ENCODE assay signal across 17 cellular contexts in genomic region chr10:124977648-124978375, GRCh38. TPM values are rescaled to one million over a fixed set of nuclear protein-coding genes. Genes with fewer than 3 reads are reported as not detected.
A peak's percentile ranks its signal among the peaks of the same experiment; 100 is the strongest.
DNase-seq lines count a peak whose midpoint lies in the region; ATAC-seq, FAIRE-seq and TF ChIP-seq lines count a peak whose summit lies in the region.
"Had no signal": no experiment of that assay in that cellular context is flagged by ENCODE, and none has a peak within 500 bp of the region (broad histone marks: within the 10 kb centered on the region; RNA-seq: fewer than 3 reads in every experiment).

No MANE protein-coding gene starts in this region.

- no peaks in the 10 kb centered on the region for H3K9me3 ChIP-seq in heart left ventricle
- H3K9me3 ChIP-seq in esophagus muscularis mucosa = no peaks in the 10 kb centered on the region
- H3K9me3 ChIP-seq: BLaER1, prostate gland, SJSA1 had no signal

- H3K36me3 Mint-ChIP-seq in osteocyte (ENCODE audit: unreplicated experiment) = peaks cover 30% of the 10 kb centered on the region

- H3K27me3 ChIP-seq in heart left ventricle (no peaks in the 10 kb centered on the region), esophagus muscularis mucosa (no peaks in the 10 kb centered on the region)
- H3K27me3 ChIP-seq: BLaER1, SJSA1 had no signal

- DNase-seq in GM12891 (ENCODE audit: insufficient read length, low spot score) = no peak
- no peak for DNase-seq in heart left ventricle
- no peak for DNase-seq in osteocyte (ENCODE audit: extremely low spot score, unreplicated experiment)
- no peak for DNase-seq in stimulated activated CD4-positive, alpha-beta T cell treated with anti-CD3 and anti-CD28 coated beads, Interleukin-2, amount 100 ng/mL, for 24 hours
- DNase-seq in esophagus muscularis mucosa (ENCODE audit: extremely low spot score) = no peak
- DNase-seq in SKM-1 treated with dmso at 0.1 percent for 144 hours (lab: John Stamatoyannopoulos, UW; ENCODE audit: unreplicated experiment) = no peak
- DNase-seq: activated T-cell treated with anti-CD3 and anti-CD28 coated beads, Interleukin-2, amount 50 U/mL, for 4 hours; amniotic stem cell; erythroblast; kidney; NCI-H1694 had no signal

- H3K9me3 Mint-ChIP-seq in osteocyte (ENCODE audit: unreplicated experiment) = no peaks in the 10 kb centered on the region
- H3K9me3 Mint-ChIP-seq: activated T-cell treated with anti-CD3 and anti-CD28 coated beads, Interleukin-2, amount 50 U/mL, for 4 hours; dendritic cell treated with granulocyte-macrophage colony-stimulating factor and Interleukin-4, amounts not matched to agents 40 ng/mL and 50 ng/mL, for 4 days had no signal

- peaks cover 0 to 15% (median 0%) of the 10 kb centered on the region in 12 donors for H3K4me1 ChIP-seq in heart left ventricle
- H3K4me1 ChIP-seq in esophagus muscularis mucosa = peaks cover 4 to 12% (median 9%) of the 10 kb centered on the region in 4 donors
- H3K4me1 ChIP-seq: BLaER1, prostate gland had no signal

- H3K27ac Mint-ChIP-seq in osteocyte (ENCODE audit: unreplicated experiment) = peak overlapping the region; percentile 42
- H3K27ac Mint-ChIP-seq: dendritic cell treated with granulocyte-macrophage colony-stimulating factor and Interleukin-4, amounts not matched to agents 40 ng/mL and 50 ng/mL, for 4 days had no signal

- ATAC-seq in SK-N-SH treated with all-trans-retinoic acid at 6 μM for 48 hours = peak; percentile 63
- peak in 3 of 4 donors; percentile 57 to 69 (median 66) for ATAC-seq in heart left ventricle
- ATAC-seq in GM21528 (IDR thresholded peaks at IDR 0.05; ENCODE audit: low FRiP score, unreplicated experiment) = no peak
- ATAC-seq: activated T-cell treated with anti-CD3 and anti-CD28 coated beads, Interleukin-2, amount 50 U/mL, for 4 hours had no signal

- 66 to 75% (median 73%) methylated on average over 4 of the region's 4 CpGs for WGBS in heart left ventricle, 4 donors
- 79% methylated on average over 4 of the region's 4 CpGs for WGBS in esophagus muscularis mucosa

- peaks cover 9% of the 10 kb centered on the region for H3K4me1 Mint-ChIP-seq in osteocyte (ENCODE audit: unreplicated experiment)

- H3K4me3 ChIP-seq in heart left ventricle = no peak overlapping the region
- H3K4me3 ChIP-seq in esophagus muscularis mucosa = no peak overlapping the region
- H3K4me3 ChIP-seq: BLaER1, prostate gland, SJSA1 had no signal

- no peaks in the 10 kb centered on the region for H3K27me3 Mint-ChIP-seq in osteocyte (ENCODE audit: unreplicated experiment)
- H3K27me3 Mint-ChIP-seq: dendritic cell treated with granulocyte-macrophage colony-stimulating factor and Interleukin-4, amounts not matched to agents 40 ng/mL and 50 ng/mL, for 4 days had no signal

- no peak for TF ChIP-seq EP300 in esophagus muscularis mucosa (IDR thresholded peaks at IDR 0.05)

- TF ChIP-seq CTCF in heart left ventricle (IDR thresholded peaks at IDR 0.05) = no peak
- no peak for TF ChIP-seq CTCF in osteocyte (IDR thresholded peaks at IDR 0.05)
- no peak for TF ChIP-seq CTCF in esophagus muscularis mucosa (IDR thresholded peaks at IDR 0.05)

- TF ChIP-seq POLR2A in GM12891 (IDR thresholded peaks at IDR 0.05; ENCODE audit: low read depth, low read length) (no peak), heart left ventricle (IDR thresholded peaks at IDR 0.05) (no peak), esophagus muscularis mucosa (IDR thresholded peaks at IDR 0.05; ENCODE audit: low read depth) (no peak)

- peak; percentile 35 for FAIRE-seq in GM12891 (lab: Jason Lieb, UNC)
- FAIRE-seq: kidney had no signal

- no peak overlapping the region for H3K27ac ChIP-seq in heart left ventricle
- no peak overlapping the region for H3K27ac ChIP-seq in esophagus muscularis mucosa (replicated peaks in 1 of 4)
- H3K27ac ChIP-seq: BLaER1, prostate gland, SJSA1 had no signal

- intact Hi-C loops in heart left ventricle (cut with DNase I) = loop anchor here in 1 of 10 donors (10.0 kb wide), 1 partner anchor 827 kb away; no protein-coding TSS in a partner anchor
- intact Hi-C loops in esophagus muscularis mucosa (cut with DNase I) = no loop called here

- H3K36me3 ChIP-seq in heart left ventricle (peaks cover 0 to 64% (median 41%) of the 10 kb centered on the region in 9 donors), esophagus muscularis mucosa (peaks cover 18 to 44% (median 30%) of the 10 kb centered on the region in 4 donors)
- H3K36me3 ChIP-seq: prostate gland had no signal

- H3K4me3 Mint-ChIP-seq in osteocyte (ENCODE audit: unreplicated experiment) = no peak overlapping the region
- H3K4me3 Mint-ChIP-seq: activated T-cell treated with anti-CD3 and anti-CD28 coated beads, Interleukin-2, amount 50 U/mL, for 4 hours; dendritic cell treated with granulocyte-macrophage colony-stimulating factor and Interleukin-4, amounts not matched to agents 40 ng/mL and 50 ng/mL, for 4 days had no signal

TF ChIP-seq in GM12891, 5 proteins besides CTCF, POLR2A, EP300 and RAD21:
- TF ChIP-seq SPI1 (IDR thresholded peaks at IDR 0.05; ENCODE audit: low read depth, low read length) (no peak), POU2F2 (IDR thresholded peaks at IDR 0.05; ENCODE audit: low read depth, low read length) (no peak), PAX5 (IDR thresholded peaks at IDR 0.05; ENCODE audit: insufficient read depth, low read length, severe bottlenecking) (no peak), POLR2AphosphoS5 (IDR thresholded peaks at IDR 0.05; ENCODE audit: low read depth, low read length) (no peak)

TF ChIP-seq in SK-N-SH treated with all-trans-retinoic acid at 6 μM for 48 hours, 23 proteins besides CTCF, POLR2A, EP300 and RAD21 (continues in another document):
- TF ChIP-seq CSDC2 (CRISPR knock-in tag; IDR thresholded peaks at IDR 0.05) (no peak), OSR1 (CRISPR knock-in tag; IDR thresholded peaks at IDR 0.05) (no peak), ZFP30 (CRISPR knock-in tag; IDR thresholded peaks at IDR 0.05) (no peak), TCF4 (CRISPR knock-in tag; IDR thresholded peaks at IDR 0.05; ENCODE audit: borderline replicate concordance) (no peak), BACH2 (CRISPR knock-in tag; IDR thresholded peaks at IDR 0.05; ENCODE audit: borderline replicate concordance) (no peak), ARNTL (CRISPR knock-in tag; IDR thresholded peaks at IDR 0.05; ENCODE audit: borderline replicate concordance, low read depth) (no peak), CREB5 (CRISPR knock-in tag; IDR thresholded peaks at IDR 0.05; ENCODE audit: low read depth) (no peak), TOX (CRISPR knock-in tag; IDR thresholded peaks at IDR 0.05; ENCODE audit: borderline replicate concordance) (no peak), GLIS3 (CRISPR knock-in tag; IDR thresholded peaks at IDR 0.05) (no peak), POU6F1 (CRISPR knock-in tag; IDR thresholded peaks at IDR 0.05; ENCODE audit: borderline replicate concordance, low read depth) (no peak), RARB (CRISPR knock-in tag; IDR thresholded peaks at IDR 0.05) (no peak), ZNF565 (CRISPR knock-in tag; conservative IDR thresholded peaks at IDR 0.05; ENCODE audit: low read depth) (no peak), TSHZ2 (CRISPR knock-in tag; IDR thresholded peaks at IDR 0.05) (no peak)

RNA-seq across cellular contexts. Expression of gene ZRANB1, which starts 35.9 kb away (rescaled TPM):
- 5.2 TPM for polyA plus RNA-seq in GM12891 (2012; ENCODE audit: low read depth, missing spikeins)
- total RNA-seq in heart left ventricle (10 to 100 TPM; 20.5 to 31.3 (median 25.7) TPM), osteocyte (26.4 and 26.8 TPM in 2 replicates), esophagus muscularis mucosa (10 to 100 TPM; 30.7 to 42.9 (median 34.8) TPM)
- 10 to 100 TPM; 11.4 to 24.7 TPM for polyA plus RNA-seq in heart left ventricle
